1 cellular context compared by ENCODE assay signal in the genomic region with DNA sequence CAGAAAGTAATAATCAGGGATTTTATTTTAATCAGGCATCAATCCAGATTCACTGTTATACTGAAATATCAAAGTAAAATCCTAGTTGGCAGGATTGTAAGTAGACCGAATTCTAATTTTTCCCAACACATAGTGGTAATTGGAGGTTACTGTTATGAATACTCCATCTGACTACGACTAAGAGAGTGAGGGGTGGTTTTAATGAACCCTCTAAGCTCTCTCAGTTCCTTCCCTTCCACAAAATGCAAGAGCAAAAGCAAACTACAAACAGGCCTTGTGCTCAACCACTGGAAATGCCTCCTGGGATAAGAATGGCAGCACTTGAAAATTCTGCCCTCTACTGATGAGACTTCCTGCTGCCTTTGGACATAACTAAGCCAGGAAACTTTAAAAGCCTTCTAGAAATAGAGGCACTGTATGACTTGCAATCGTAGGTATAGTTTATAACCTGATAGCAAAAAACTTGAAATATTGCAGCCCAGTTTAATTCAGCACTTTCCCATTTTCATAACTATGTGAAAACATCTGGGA.
TF ChIP-seq lines count a peak whose summit lies in the region.

No MANE protein-coding gene starts in this region.

TF ChIP-seq in H1, 55 proteins besides CTCF, POLR2A, EP300 and RAD21:
- TF ChIP-seq SP4 (IDR thresholded peaks at IDR 0.05; ENCODE audit: low read length): no peak
- TF ChIP-seq NRF1 (IDR thresholded peaks at IDR 0.05; ENCODE audit: low read depth, low read length): no peak
- TF ChIP-seq, protein P1, sequence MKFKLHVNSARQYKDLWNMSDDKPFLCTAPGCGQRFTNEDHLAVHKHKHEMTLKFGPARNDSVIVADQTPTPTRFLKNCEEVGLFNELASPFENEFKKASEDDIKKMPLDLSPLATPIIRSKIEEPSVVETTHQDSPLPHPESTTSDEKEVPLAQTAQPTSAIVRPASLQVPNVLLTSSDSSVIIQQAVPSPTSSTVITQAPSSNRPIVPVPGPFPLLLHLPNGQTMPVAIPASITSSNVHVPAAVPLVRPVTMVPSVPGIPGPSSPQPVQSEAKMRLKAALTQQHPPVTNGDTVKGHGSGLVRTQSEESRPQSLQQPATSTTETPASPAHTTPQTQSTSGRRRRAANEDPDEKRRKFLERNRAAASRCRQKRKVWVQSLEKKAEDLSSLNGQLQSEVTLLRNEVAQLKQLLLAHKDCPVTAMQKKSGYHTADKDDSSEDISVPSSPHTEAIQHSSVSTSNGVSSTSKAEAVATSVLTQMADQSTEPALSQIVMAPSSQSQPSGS (IDR thresholded peaks at IDR 0.05; ENCODE audit: low read length): no peak
- TF ChIP-seq YY1 (IDR thresholded peaks at IDR 0.05; ENCODE audit: low read depth, low read length): 0 out of 2 replicates have a peak, but pooled peaks have one; percentile 52
